ENCODE assay signal across 25 cellular contexts in the genomic region with DNA sequence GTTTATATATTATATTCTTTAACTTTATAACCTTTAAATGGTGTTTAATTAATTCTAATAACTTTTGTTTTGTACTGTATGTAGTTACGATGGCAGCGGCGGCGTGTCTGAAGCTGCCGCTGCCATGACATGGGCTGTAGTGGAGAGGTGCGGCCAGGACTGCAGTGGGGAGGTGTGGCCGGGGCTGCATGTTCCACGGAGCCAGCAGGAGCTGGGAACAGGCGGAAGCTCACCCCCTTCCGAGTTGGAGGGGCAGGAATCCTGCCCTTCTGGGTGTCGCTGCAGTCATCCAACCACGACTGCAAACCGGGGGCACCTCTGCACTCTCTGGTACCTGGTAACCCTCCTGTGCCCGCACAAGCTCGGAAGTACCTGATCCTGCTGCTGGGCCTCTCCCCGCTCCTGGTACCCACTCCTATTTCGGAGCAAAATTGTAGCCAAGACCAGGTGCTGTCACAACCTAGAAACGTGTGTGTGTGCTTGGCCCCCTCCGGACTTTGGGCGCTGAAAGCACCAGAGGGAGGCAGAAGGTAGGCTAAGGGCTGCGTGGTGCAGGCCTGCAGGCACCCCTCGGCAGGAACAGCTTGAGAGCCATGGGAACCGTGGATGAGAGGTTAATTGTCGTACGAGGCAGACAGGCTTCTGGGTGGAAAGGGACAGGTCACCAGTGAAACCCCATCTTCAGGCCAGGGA.
DNase-seq lines count a peak whose midpoint lies in the region; ATAC-seq, FAIRE-seq and TF ChIP-seq lines count a peak whose summit lies in the region.
"Had no signal": no experiment of that assay in that cellular context is flagged by ENCODE, and none has a peak within 500 bp of the region (broad histone marks: within the 10 kb centered on the region; RNA-seq: fewer than 3 reads in every experiment).

No MANE protein-coding gene starts in this region.

- H3K27ac Mint-ChIP-seq in CD14-positive monocyte: no peak overlapping the region
- H3K27ac Mint-ChIP-seq in stimulated activated effector memory CD8-positive, alpha-beta T cell treated with anti-CD3 and anti-CD28 coated beads, Interleukin-12 subunit alpha, Interleukin-12 subunit beta, amount 100 ng/mL, for 72 hours: no peak overlapping the region
- no peak overlapping the region for H3K27ac Mint-ChIP-seq in activated naive CD4-positive, alpha-beta T cell treated with anti-CD3 and anti-CD28 coated beads, Interleukin-2, amount 50 U/mL, for 72 hours
- H3K27ac Mint-ChIP-seq: B cell, HFFc6 had no signal

- H3K4ac ChIP-seq in H1 (replicated peaks; ENCODE audit: insufficient read length, low read depth, low read length): no peak overlapping the region

- no peak overlapping the region for H2BK120ac ChIP-seq in H1 (replicated peaks; ENCODE audit: low read depth, low read length)

- no peaks in the 10 kb centered on the region for H3K23me2 ChIP-seq in H1 (ENCODE audit: low read depth, low read length)

- no peaks in the 10 kb centered on the region for H3K36me3 Mint-ChIP-seq in CD14-positive monocyte
- no peaks in the 10 kb centered on the region for H3K36me3 Mint-ChIP-seq in stimulated activated effector memory CD8-positive, alpha-beta T cell treated with anti-CD3 and anti-CD28 coated beads, Interleukin-12 subunit alpha, Interleukin-12 subunit beta, amount 100 ng/mL, for 72 hours
- H3K36me3 Mint-ChIP-seq in activated naive CD4-positive, alpha-beta T cell treated with anti-CD3 and anti-CD28 coated beads, Interleukin-2, amount 50 U/mL, for 72 hours: no peaks in the 10 kb centered on the region

- TF ChIP-seq POLR2A in H1 (IDR thresholded peaks at IDR 0.05; ENCODE audit: control extremely low read depth in 1 of 2, low read depth in 2 of 2, low read length in 2 of 2): no peak
- TF ChIP-seq POLR2A in lower leg skin (IDR thresholded peaks at IDR 0.05): no peak

- no peaks in the 10 kb centered on the region for H3K4me1 Mint-ChIP-seq in CD14-positive monocyte
- H3K4me1 Mint-ChIP-seq in stimulated activated effector memory CD8-positive, alpha-beta T cell treated with anti-CD3 and anti-CD28 coated beads, Interleukin-12 subunit alpha, Interleukin-12 subunit beta, amount 100 ng/mL, for 72 hours: no peaks in the 10 kb centered on the region
- H3K4me1 Mint-ChIP-seq: B cell had no signal

- no peak overlapping the region for H2BK5ac ChIP-seq in H1 (ENCODE audit: low read depth, low read length)

- no peak overlapping the region for H2BK15ac ChIP-seq in H1 (ENCODE audit: low read length)

- H3K9me3 ChIP-seq in BE2C (no peaks in the 10 kb centered on the region), H1 (ENCODE audit: insufficient read depth in 2 of 2, low read depth in 1 of 2, low read length in 1 of 2) (no peaks in the 10 kb centered on the region)
- H3K9me3 ChIP-seq: HAP-1, MG63, SJSA1 had no signal

- TF ChIP-seq EP300 in H1 (IDR thresholded peaks at IDR 0.05; ENCODE audit: borderline replicate concordance in 1 of 2, low read depth in 2 of 2, low read length in 2 of 2): no peak

- H3K56ac ChIP-seq in H1 (replicated peaks; ENCODE audit: insufficient read length, low read depth, low read length): no peak overlapping the region

- H3K79me1 ChIP-seq in H1 (ENCODE audit: low read depth, low read length): no peaks in the 10 kb centered on the region

- H2BK20ac ChIP-seq in H1 (ENCODE audit: low read length): no peak overlapping the region

- no peak overlapping the region for H2AK5ac ChIP-seq in H1 (ENCODE audit: low read depth, low read length)

- H3K4me3 ChIP-seq in BE2C (ENCODE audit: low read depth, low read length) (no peak overlapping the region), H1 (ENCODE audit: extremely low read depth in 1 of 4, insufficient read depth in 2 of 4, low read depth in 3 of 4, low read length in 4 of 4) (no peak overlapping the region), lower leg skin (ENCODE audit: low read depth, poor library complexity, severe bottlenecking) (no peak overlapping the region)
- H3K4me3 ChIP-seq: GM23248, HAP-1, MG63, SJSA1 had no signal

- POLR2A ChIA-PET in H1 (lab: Charles Lee; ENCODE audit: partially characterized antibody): no interaction called here

- DNase-seq in BE2C (peak; percentile 4), CD14-positive monocyte (ENCODE audit: low spot score) (peak; percentile 38), H1 (ENCODE audit: low read depth in 1 of 2, low spot score in 2 of 2) (no peak), AG20443 (ENCODE audit: low spot score) (no peak), lower leg skin (ENCODE audit: low spot score in 2 of 2) (no peak)
- no peak for DNase-seq in stimulated activated effector memory CD8-positive, alpha-beta T cell treated with anti-CD3 and anti-CD28 coated beads, Interleukin-12 subunit alpha, Interleukin-12 subunit beta, amount 100 ng/mL, for 72 hours (ENCODE audit: low spot score in 2 of 2)
- DNase-seq in activated naive CD4-positive, alpha-beta T cell treated with anti-CD3 and anti-CD28 coated beads, Interleukin-2, amount 50 U/mL, for 72 hours (ENCODE audit: low spot score in 2 of 2): no peak
- DNase-seq: Calu3; GM23248; HFFc6; KBM-7; MG63; NCI-H1105 treated with DMSO at 0.1 percent for 48 hours; NCI-H146; NCI-H1930; NCI-H2107; NCI-H446; NCI-H524 treated with DMSO at 0.1 percent for 48 hours; NCI-H82; NK-92 treated with Interleukin-12 subunit alpha and Interleukin-12 subunit beta, amount 100 ng/mL, for 24 hours; PC-3 had no signal

- H3K9me3 Mint-ChIP-seq in CD14-positive monocyte: peaks cover 0 to 13% (median 9%) of the 10 kb centered on the region in 7 donors
- H3K9me3 Mint-ChIP-seq in stimulated activated effector memory CD8-positive, alpha-beta T cell treated with anti-CD3 and anti-CD28 coated beads, Interleukin-12 subunit alpha, Interleukin-12 subunit beta, amount 100 ng/mL, for 72 hours: no peaks in the 10 kb centered on the region
- no peaks in the 10 kb centered on the region for H3K9me3 Mint-ChIP-seq in activated naive CD4-positive, alpha-beta T cell treated with anti-CD3 and anti-CD28 coated beads, Interleukin-2, amount 50 U/mL, for 72 hours

- no peak for TF ChIP-seq RAD21 in H1 (IDR thresholded peaks at IDR 0.05 in 1 of 2, conservative IDR thresholded peaks at IDR 0.05 in 1 of 2; ENCODE audit: low read depth in 2 of 2, low read length in 2 of 2)

- no peak overlapping the region; the same call in 1 of the 2 replicates for H4K8ac ChIP-seq in H1 (ENCODE audit: extremely low read depth, insufficient read depth, low read length)

- no peak overlapping the region for H4K5ac ChIP-seq in H1 (ENCODE audit: insufficient read length, low read depth, low read length)

- no peak overlapping the region for H3K18ac ChIP-seq in H1 (ENCODE audit: extremely low read depth, low read length)

- TF ChIP-seq CTCF in BE2C (IDR thresholded peaks at IDR 0.05; ENCODE audit: low read depth, low read length): no peak
- no peak for TF ChIP-seq CTCF in CD14-positive monocyte (IDR thresholded peaks at IDR 0.05)
- no peak for TF ChIP-seq CTCF in H1 (IDR thresholded peaks at IDR 0.05; ENCODE audit: control extremely low read depth in 1 of 3, insufficient read depth in 1 of 3, low read depth in 1 of 3, low read length in 3 of 3)
- no peak for TF ChIP-seq CTCF in lower leg skin (IDR thresholded peaks at IDR 0.05)

- no peak overlapping the region for H3K4me2 ChIP-seq in H1 (ENCODE audit: insufficient read depth in 1 of 2, low read depth in 2 of 2, low read length in 2 of 2)

- 88% methylated on average over 23 of the region's 25 CpGs; no CpG with 5 or more reads in 1 of the 2 experiments for WGBS in H1 (ENCODE audit: extremely low coverage in 1 of 2, insufficient coverage in 1 of 2, insufficient read length in 1 of 2, insufficient replicate concordance in 2 of 2, low coverage in 1 of 2, low lambda C conversion rate in 2 of 2, missing lambda C conversion rate in 1 of 2), 2 experiments
- 92 to 96% methylated on average over 24 to 25 of the region's 25 CpGs for WGBS in lower leg skin, 2 donors

- H3K79me2 ChIP-seq in H1 (ENCODE audit: control insufficient read depth in 1 of 2, insufficient read depth in 2 of 2, low read length in 2 of 2): no peaks in the 10 kb centered on the region

- no peak overlapping the region for H3K14ac ChIP-seq in H1 (ENCODE audit: insufficient read length)

- H3K4me1 ChIP-seq in BE2C (no peaks in the 10 kb centered on the region), H1 (replicated peaks in 1 of 4; ENCODE audit: control insufficient read depth in 3 of 4, insufficient read depth in 4 of 4, low read length in 3 of 4) (no peaks in the 10 kb centered on the region; a peak in 1 of 7 replicates)
- H3K4me1 ChIP-seq: HAP-1, SJSA1 had no signal

- H3K27me3 ChIP-seq in BE2C (no peaks in the 10 kb centered on the region), H1 (replicated peaks in 1 of 4; ENCODE audit: control insufficient read depth in 3 of 4, extremely low read depth in 1 of 4, insufficient read depth in 3 of 4, low read length in 3 of 4) (peaks cover 0 to 1% (median 0%) of the 10 kb centered on the region in 4 experiments; a peak in 1 of 7 replicates)
- H3K27me3 ChIP-seq: MG63, SJSA1 had no signal

- no peak overlapping the region for H2BK12ac ChIP-seq in H1 (ENCODE audit: low read depth, low read length)

- peak; percentile 40 for ATAC-seq in stimulated activated effector memory CD8-positive, alpha-beta T cell treated with anti-CD3 and anti-CD28 coated beads, Interleukin-12 subunit alpha, Interleukin-12 subunit beta, amount 100 ng/mL, for 72 hours
- ATAC-seq in activated naive CD4-positive, alpha-beta T cell treated with anti-CD3 and anti-CD28 coated beads, Interleukin-2, amount 50 U/mL, for 72 hours: no peak
- ATAC-seq: PC-3 had no signal

- H2AFZ ChIP-seq in H1 (ENCODE audit: low read length): peak overlapping the region; percentile 6; the same call in 1 of the 2 replicates
- H2AFZ ChIP-seq: GM23248 had no signal

- no peak for FAIRE-seq in H1 (lab: Jason Lieb, UNC)
- FAIRE-seq: HTR-8/SVneo had no signal

- no peak overlapping the region for H4K91ac ChIP-seq in H1 (replicated peaks; ENCODE audit: insufficient read length, low read length)

- no peaks in the 10 kb centered on the region for H4K20me1 ChIP-seq in H1 (replicated peaks in 1 of 2; ENCODE audit: control insufficient read depth in 1 of 2, insufficient read depth in 2 of 2, low read length in 2 of 2)

- no peak overlapping the region for H3K4me3 Mint-ChIP-seq in CD14-positive monocyte
- no peak overlapping the region for H3K4me3 Mint-ChIP-seq in stimulated activated effector memory CD8-positive, alpha-beta T cell treated with anti-CD3 and anti-CD28 coated beads, Interleukin-12 subunit alpha, Interleukin-12 subunit beta, amount 100 ng/mL, for 72 hours
- H3K4me3 Mint-ChIP-seq: B cell, HFFc6 had no signal

- CTCF ChIA-PET in H1 (lab: Charles Lee; ENCODE audit: partially characterized antibody): no interaction called here

- H3K23ac ChIP-seq in H1 (ENCODE audit: insufficient read length): no peak overlapping the region

- H3K9ac ChIP-seq in H1 (replicated peaks in 1 of 4; ENCODE audit: extremely low read depth in 1 of 4, low read depth in 3 of 4, low read length in 3 of 4): no peak overlapping the region
- H3K9ac ChIP-seq: GM23248 had no signal

- no peaks in the 10 kb centered on the region for H3K27me3 Mint-ChIP-seq in CD14-positive monocyte (ENCODE audit: low read depth in 3 of 3)
- H3K27me3 Mint-ChIP-seq: B cell had no signal

- intact Hi-C loops in CD14-positive monocyte (cut with micrococcal nuclease): no loop called here
- intact Hi-C loops in lower leg skin (cut with DNase I; ENCODE audit: low total_unique reads): no loop called here

- H3K36me3 ChIP-seq in BE2C (no peaks in the 10 kb centered on the region), H1 (ENCODE audit: control insufficient read depth in 2 of 4, insufficient read depth in 4 of 4, low read length in 3 of 4) (no peaks in the 10 kb centered on the region)
- H3K36me3 ChIP-seq: HAP-1, MG63, SJSA1 had no signal

- H3K27ac ChIP-seq in H1 (ENCODE audit: low read depth, low read length): no peak overlapping the region
- H3K27ac ChIP-seq: GM23248, SJSA1 had no signal

Comparison
In these comparisons a context has a peak if more than half of its experiments do, and no peak if none do; other contexts are left out.
1. DNase-seq: peak in BE2C (single experiment) and CD14-positive monocyte (single experiment); none in H1 (0 of 2), stimulated activated effector memory CD8-positive, alpha-beta T cell treated with anti-CD3 and anti-CD28 coated beads, Interleukin-12 subunit alpha, Interleukin-12 subunit beta, amount 100 ng/mL, for 72 hours (0 of 2), activated naive CD4-positive, alpha-beta T cell treated with anti-CD3 and anti-CD28 coated beads, Interleukin-2, amount 50 U/mL, for 72 hours (0 of 2), AG20443 (single experiment) and lower leg skin (0 of 2).